In the genomic region with DNA sequence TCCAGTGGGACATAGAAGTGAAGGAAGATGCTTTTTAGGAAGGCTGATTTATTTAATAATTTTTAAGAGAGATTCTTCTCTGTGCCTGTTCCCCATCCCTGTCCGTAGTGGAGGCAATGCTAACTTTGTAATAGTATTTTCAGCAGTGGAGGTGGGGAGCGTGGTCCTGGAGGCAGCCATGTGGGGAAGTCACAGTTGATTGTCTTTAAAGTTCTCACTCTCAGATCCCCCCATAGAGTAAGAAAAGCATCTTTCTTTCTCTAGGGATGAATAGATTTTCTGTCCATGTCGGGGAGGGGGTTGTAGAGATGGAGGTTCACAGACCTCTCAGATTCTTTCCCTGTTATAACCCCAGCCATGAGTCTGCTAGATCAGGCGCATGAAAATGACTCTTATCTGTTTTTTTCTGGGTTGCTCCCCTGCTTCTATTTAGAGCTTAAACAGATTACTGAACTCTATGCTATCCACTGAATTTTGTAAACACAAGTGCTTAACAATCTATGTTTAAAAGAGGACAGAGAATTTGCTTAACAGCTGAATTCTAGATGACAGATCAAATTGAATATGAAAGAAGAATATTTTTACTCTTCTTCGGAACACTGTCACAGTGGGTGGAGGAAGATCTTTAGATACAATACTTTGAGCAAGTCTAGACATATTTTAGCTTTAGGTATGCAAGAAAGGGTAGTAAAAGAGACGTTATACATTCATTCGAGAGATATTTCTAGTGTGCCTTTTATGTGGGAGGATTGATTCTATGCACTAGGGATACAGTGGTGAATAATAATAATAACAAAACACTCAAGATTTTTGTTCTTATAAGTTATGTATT, we compare ENCODE assay signal across 14 cellular contexts.
"Had no signal": no experiment of that assay in that cellular context is flagged by ENCODE, and none has a peak within 500 bp of the region (broad histone marks: within the 10 kb centered on the region; RNA-seq: fewer than 3 reads in every experiment).

No MANE protein-coding gene starts in this region.

- H3K9me3 ChIP-seq: ascending aorta, upper lobe of left lung had no signal

- H3K27ac ChIP-seq: ascending aorta, upper lobe of left lung had no signal

- H3K4me3 Mint-ChIP-seq: activated naive CD8-positive, alpha-beta T cell treated with anti-CD3 and anti-CD28 coated beads, Interleukin-2, amount 10 ng/mL, durations not matched to agents 7 days and 5 days; activated T-helper 1 cell treated with anti-CD3 and anti-CD28 coated beads, Interleukin-12 subunit alpha, Interleukin-12 subunit beta, Interleukin-2, Interleukin-4 antibody, amounts not matched to agents 30 ng/mL and 10 ng/mL and 1 ng/mL, durations not matched to agents 14 hours and 24 hours and 36 hours; neural crest cell; stimulated activated naive CD8-positive, alpha-beta T cell treated with anti-CD3 and anti-CD28 coated beads, Interleukin-15, amount 100 ng/mL, for 72 hours; T-helper 2 cell treated with Interferon-gamma antibody and Interleukin-4, amounts not matched to agents 5 μg/mL and 100 μg/mL, for 36 hours had no signal

- H3K9me3 Mint-ChIP-seq: activated naive CD8-positive, alpha-beta T cell treated with anti-CD3 and anti-CD28 coated beads, Interleukin-2, amount 10 ng/mL, durations not matched to agents 7 days and 5 days; activated T-helper 1 cell treated with anti-CD3 and anti-CD28 coated beads, Interleukin-12 subunit alpha, Interleukin-12 subunit beta, Interleukin-2, Interleukin-4 antibody, amounts not matched to agents 30 ng/mL and 10 ng/mL and 1 ng/mL, durations not matched to agents 14 hours and 24 hours and 36 hours; neural crest cell; stimulated activated naive CD8-positive, alpha-beta T cell treated with anti-CD3 and anti-CD28 coated beads, Interleukin-15, amount 100 ng/mL, for 72 hours; T-helper 2 cell treated with Interferon-gamma antibody and Interleukin-4, amounts not matched to agents 5 μg/mL and 100 μg/mL, for 36 hours had no signal

- H3K36me3 ChIP-seq: ascending aorta, upper lobe of left lung had no signal

- H3K36me3 Mint-ChIP-seq: activated naive CD8-positive, alpha-beta T cell treated with anti-CD3 and anti-CD28 coated beads, Interleukin-2, amount 10 ng/mL, durations not matched to agents 7 days and 5 days had no signal

- H3K4me3 ChIP-seq: ascending aorta, upper lobe of left lung had no signal

- H3K27ac Mint-ChIP-seq: activated naive CD8-positive, alpha-beta T cell treated with anti-CD3 and anti-CD28 coated beads, Interleukin-2, amount 10 ng/mL, durations not matched to agents 7 days and 5 days; activated T-helper 1 cell treated with anti-CD3 and anti-CD28 coated beads, Interleukin-12 subunit alpha, Interleukin-12 subunit beta, Interleukin-2, Interleukin-4 antibody, amounts not matched to agents 30 ng/mL and 10 ng/mL and 1 ng/mL, durations not matched to agents 14 hours and 24 hours and 36 hours; stimulated activated naive CD8-positive, alpha-beta T cell treated with anti-CD3 and anti-CD28 coated beads, Interleukin-15, amount 100 ng/mL, for 72 hours; T-helper 2 cell treated with Interferon-gamma antibody and Interleukin-4, amounts not matched to agents 5 μg/mL and 100 μg/mL, for 36 hours had no signal

- H3K27me3 Mint-ChIP-seq: stimulated activated naive CD8-positive, alpha-beta T cell treated with anti-CD3 and anti-CD28 coated beads, Interleukin-15, amount 100 ng/mL, for 72 hours had no signal

- H3K4me1 Mint-ChIP-seq: activated naive CD8-positive, alpha-beta T cell treated with anti-CD3 and anti-CD28 coated beads, Interleukin-2, amount 10 ng/mL, durations not matched to agents 7 days and 5 days; stimulated activated naive CD8-positive, alpha-beta T cell treated with anti-CD3 and anti-CD28 coated beads, Interleukin-15, amount 100 ng/mL, for 72 hours had no signal

- H3K27me3 ChIP-seq: ascending aorta, upper lobe of left lung had no signal

- DNase-seq: activated CD4-positive, alpha-beta T cell treated with anti-CD3 and anti-CD28 coated beads, Interleukin-2, amount 50 U/mL, for 1 hour; activated CD8-positive, alpha-beta memory T cell treated with anti-CD3 and anti-CD28 coated beads for 24 hours; activated naive CD4-positive, alpha-beta T cell; activated naive CD8-positive, alpha-beta T cell treated with anti-CD3 and anti-CD28 coated beads, Interleukin-2, amount 10 ng/mL, durations not matched to agents 7 days and 5 days; stimulated activated CD4-positive, alpha-beta T cell treated with anti-CD3 and anti-CD28 coated beads, Interleukin-1b, Interleukin-23, amount 100 ng/mL, for 48 hours; stimulated activated naive CD8-positive, alpha-beta T cell treated with anti-CD3 and anti-CD28 coated beads, Interleukin-15, amount 100 ng/mL, for 72 hours; SW 1271; upper lobe of left lung had no signal

- ATAC-seq: activated CD4-positive, CD25-positive, alpha-beta regulatory T cell treated with anti-CD3 and anti-CD28 coated beads, Interleukin-2, amount 50 U/mL, for 24 hours; sciatic nerve; stimulated activated naive CD8-positive, alpha-beta T cell treated with anti-CD3 and anti-CD28 coated beads, Interleukin-15, amount 100 ng/mL, for 72 hours had no signal

- H3K4me1 ChIP-seq: ascending aorta, upper lobe of left lung had no signal
